In the genomic region with DNA sequence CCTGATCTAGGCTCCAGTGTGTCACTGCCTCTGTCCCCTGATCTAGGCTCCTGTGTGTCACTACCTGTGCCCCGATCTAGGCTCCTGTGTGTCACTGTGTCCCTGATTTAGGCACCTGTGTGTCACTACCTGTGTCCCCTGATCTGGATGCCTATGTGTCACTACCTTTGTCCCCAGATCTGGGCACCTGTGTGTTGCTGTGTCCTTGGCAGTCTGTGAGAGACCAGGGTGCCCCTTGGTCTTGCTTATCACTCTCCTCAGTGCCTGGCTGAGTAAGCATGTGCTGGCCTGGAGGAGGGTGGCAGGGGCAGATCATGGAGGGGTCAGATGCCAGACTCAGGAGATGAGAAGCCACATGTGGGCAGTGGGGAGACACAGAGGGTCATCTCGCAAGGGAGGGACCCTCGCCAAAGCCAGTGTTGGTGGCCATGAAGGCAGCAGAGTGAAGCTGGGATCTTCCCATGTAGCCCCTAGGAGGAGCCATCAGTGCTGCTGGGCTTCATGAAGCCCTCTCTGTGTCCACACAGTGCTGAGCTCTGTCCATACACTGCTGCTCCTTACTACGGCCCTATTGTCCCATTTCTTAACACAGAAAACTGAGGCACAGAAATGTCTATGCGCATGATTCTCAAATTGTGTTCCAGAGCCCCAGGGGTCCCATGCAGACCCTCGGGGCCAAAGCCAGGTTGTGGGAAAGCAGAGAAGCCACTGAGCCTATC, we compare ENCODE assay signal across 1 cellular context.
TF ChIP-seq lines count a peak whose summit lies in the region.

No MANE protein-coding gene starts in this region.

TF ChIP-seq in IMR-90, 13 proteins besides CTCF, POLR2A, EP300 and RAD21 (continued from another document):
- TF ChIP-seq, protein P1, sequence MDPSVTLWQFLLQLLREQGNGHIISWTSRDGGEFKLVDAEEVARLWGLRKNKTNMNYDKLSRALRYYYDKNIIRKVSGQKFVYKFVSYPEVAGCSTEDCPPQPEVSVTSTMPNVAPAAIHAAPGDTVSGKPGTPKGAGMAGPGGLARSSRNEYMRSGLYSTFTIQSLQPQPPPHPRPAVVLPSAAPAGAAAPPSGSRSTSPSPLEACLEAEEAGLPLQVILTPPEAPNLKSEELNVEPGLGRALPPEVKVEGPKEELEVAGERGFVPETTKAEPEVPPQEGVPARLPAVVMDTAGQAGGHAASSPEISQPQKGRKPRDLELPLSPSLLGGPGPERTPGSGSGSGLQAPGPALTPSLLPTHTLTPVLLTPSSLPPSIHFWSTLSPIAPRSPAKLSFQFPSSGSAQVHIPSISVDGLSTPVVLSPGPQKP (IDR thresholded peaks at IDR 0.05; ENCODE audit: borderline replicate concordance, low read depth, low read length), result no peak
